Comparison of ENCODE assay signal across 23 cellular contexts in genomic region chr16:10947211-10947787, GRCh38. TPM values are rescaled to one million over a fixed set of nuclear protein-coding genes. Genes with fewer than 3 reads are reported as not detected.
DNase-seq lines count a peak whose midpoint lies in the region; ATAC-seq, FAIRE-seq and TF ChIP-seq lines count a peak whose summit lies in the region.
"Had no signal": no experiment of that assay in that cellular context is flagged by ENCODE, and none has a peak within 500 bp of the region (broad histone marks: within the 10 kb centered on the region; RNA-seq: fewer than 3 reads in every experiment).

No MANE protein-coding gene starts in this region.

- H3K4me1 Mint-ChIP-seq in CD4-positive, alpha-beta T cell (ENCODE audit: low read depth): peaks cover 69% of the 10 kb centered on the region
- peaks cover 57% of the 10 kb centered on the region for H3K4me1 Mint-ChIP-seq in nephron progenitor cell

- no peaks in the 10 kb centered on the region for H3K9me3 ChIP-seq in CD4-positive, alpha-beta T cell (ENCODE audit: control insufficient read depth, low read length)
- no peaks in the 10 kb centered on the region for H3K9me3 ChIP-seq in OCI-LY7 (ENCODE audit: low read length)
- H3K9me3 ChIP-seq in H1 (ENCODE audit: insufficient read depth in 2 of 2, low read depth in 1 of 2, low read length in 1 of 2): no peaks in the 10 kb centered on the region
- H3K9me3 ChIP-seq in neuronal stem cell (replicated peaks in 1 of 2; ENCODE audit: control insufficient read depth in 2 of 2, insufficient read depth in 1 of 2, low read depth in 1 of 2, low read length in 2 of 2): no peaks in the 10 kb centered on the region
- H3K9me3 ChIP-seq: heart left ventricle had no signal

- H3K4me3 ChIP-seq in OCI-LY7 (ENCODE audit: low read depth, low read length, poor library complexity, severe bottlenecking) (no peak overlapping the region), H1 (ENCODE audit: extremely low read depth in 1 of 4, insufficient read depth in 2 of 4, low read depth in 3 of 4, low read length in 4 of 4) (peak overlapping the region in 1 of 4 experiments; percentile 15; a peak in 1 of 8 replicates), neuronal stem cell (ENCODE audit: low read length in 2 of 2) (no peak overlapping the region)
- H3K4me3 ChIP-seq: heart left ventricle had no signal

- H3K79me1 ChIP-seq in H1 (ENCODE audit: low read depth, low read length) (peaks cover 4% of the 10 kb centered on the region; the same call in 1 of the 2 replicates), neuronal stem cell (ENCODE audit: low read depth, low read length) (no peaks in the 10 kb centered on the region)

- DNase-seq in CD4-positive, alpha-beta T cell: no peak
- DNase-seq in OCI-LY7 (ENCODE audit: low spot score): no peak
- no peak for DNase-seq in H1 (ENCODE audit: low read depth in 1 of 2, low spot score in 2 of 2)
- DNase-seq in neuronal stem cell (ENCODE audit: low spot score): no peak
- no peak for DNase-seq in mesenteric fat pad (ENCODE audit: low spot score)
- no peak for DNase-seq in nephron progenitor cell
- no peak for DNase-seq in urothelium cell line (ENCODE audit: low spot score)
- DNase-seq: ACHN; activated CD4-positive, CD25-positive, alpha-beta regulatory T cell treated with anti-CD3 and anti-CD28 coated beads, Interleukin-2, amount 50 U/mL, for 72 hours; activated CD8-positive, alpha-beta T cell treated with anti-CD3 and anti-CD28 coated beads for 36 hours; activated naive CD4-positive, alpha-beta T cell treated with Interleukin-2 at 50 U/mL for 16 hours; caudate nucleus; HCEC 1CT; left ventricle myocardium superior; NCI-H1694; NCI-H69 had no signal

- no peak overlapping the region for H3K27ac ChIP-seq in CD4-positive, alpha-beta T cell (ENCODE audit: low read depth, low read length)
- H3K27ac ChIP-seq in OCI-LY7 (ENCODE audit: low read depth, low read length, poor library complexity, severe bottlenecking) (no peak overlapping the region), H1 (ENCODE audit: low read depth, low read length) (no peak overlapping the region), neuronal stem cell (replicated peaks; ENCODE audit: low read length) (no peak overlapping the region)
- H3K27ac ChIP-seq: C4-2B, heart left ventricle, RWPE1 had no signal

- peak overlapping the region; percentile 88 for H3K4me2 ChIP-seq in OCI-LY7 (ENCODE audit: low read length)
- peak overlapping the region in 1 of 2 experiments; percentile 80; a peak in 2 of 4 replicates for H3K4me2 ChIP-seq in H1 (ENCODE audit: insufficient read depth in 1 of 2, low read depth in 2 of 2, low read length in 2 of 2)
- no peak overlapping the region for H3K4me2 ChIP-seq in neuronal stem cell (ENCODE audit: insufficient read depth, low read length, poor library complexity, severe bottlenecking)

- H3K4me1 ChIP-seq in OCI-LY7 (ENCODE audit: insufficient read depth, low read length, poor library complexity, severe bottlenecking) (peaks cover 72% of the 10 kb centered on the region), H1 (replicated peaks in 1 of 4; ENCODE audit: control insufficient read depth in 3 of 4, insufficient read depth in 4 of 4, low read length in 3 of 4) (peaks cover 20 to 42% (median 31%) of the 10 kb centered on the region in 4 experiments), neuronal stem cell (ENCODE audit: control insufficient read depth in 2 of 2, insufficient read depth in 1 of 2, low read depth in 1 of 2, low read length in 2 of 2) (peaks cover 8 to 22% of the 10 kb centered on the region in 2 donors)

- no peak overlapping the region for H3K56ac ChIP-seq in H1 (replicated peaks; ENCODE audit: insufficient read length, low read depth, low read length)

- peak overlapping the region; percentile 71 for H3K4me3 Mint-ChIP-seq in CD4-positive, alpha-beta T cell
- no peak overlapping the region for H3K4me3 Mint-ChIP-seq in nephron progenitor cell
- H3K4me3 Mint-ChIP-seq: activated CD8-positive, alpha-beta T cell treated with anti-CD3 and anti-CD28 coated beads for 36 hours; T-helper 2 cell treated with Interferon-gamma antibody and Interleukin-4, amounts not matched to agents 5 μg/mL and 100 μg/mL, for 36 hours had no signal

- H4K91ac ChIP-seq in H1 (replicated peaks; ENCODE audit: insufficient read length, low read length) (no peak overlapping the region), neuronal stem cell (ENCODE audit: low read depth, low read length, poor library complexity) (no peak overlapping the region)

- no peak overlapping the region for H3K27ac Mint-ChIP-seq in CD4-positive, alpha-beta T cell
- H3K27ac Mint-ChIP-seq in nephron progenitor cell: no peak overlapping the region
- H3K27ac Mint-ChIP-seq: activated CD8-positive, alpha-beta T cell treated with anti-CD3 and anti-CD28 coated beads for 36 hours; T-helper 2 cell treated with Interferon-gamma antibody and Interleukin-4, amounts not matched to agents 5 μg/mL and 100 μg/mL, for 36 hours had no signal

- no peaks in the 10 kb centered on the region for H3K27me3 ChIP-seq in CD4-positive, alpha-beta T cell (ENCODE audit: control insufficient read depth, insufficient read depth, low read length)
- H3K27me3 ChIP-seq in H1 (replicated peaks in 1 of 4; ENCODE audit: control insufficient read depth in 3 of 4, extremely low read depth in 1 of 4, insufficient read depth in 3 of 4, low read length in 3 of 4) (no peaks in the 10 kb centered on the region; a peak in 1 of 7 replicates), neuronal stem cell (ENCODE audit: control insufficient read depth in 3 of 3, insufficient read depth in 3 of 3, low read depth in 1 of 3, low read length in 3 of 3) (no peaks in the 10 kb centered on the region)
- H3K27me3 ChIP-seq: heart left ventricle had no signal

- no peak overlapping the region for H4K5ac ChIP-seq in H1 (ENCODE audit: insufficient read length, low read depth, low read length)

- H3K4ac ChIP-seq in H1 (replicated peaks; ENCODE audit: insufficient read length, low read depth, low read length) (no peak overlapping the region), neuronal stem cell (ENCODE audit: low read length) (no peak overlapping the region)

- H2BK12ac ChIP-seq in H1 (ENCODE audit: low read depth, low read length): peak overlapping the region; percentile 69; the same call in 1 of the 2 replicates
- H2BK12ac ChIP-seq in neuronal stem cell (ENCODE audit: low read length): no peak overlapping the region

- CTCF ChIA-PET in CD4-positive, alpha-beta T cell (lab: Charles Lee): interaction anchor here (2.3 kb wide), 1 partner anchor 309 kb away, joined by 6 read pairs; the partner anchor contains the start of gene SOCS1
- CTCF ChIA-PET in OCI-LY7 (lab: Charles Lee; ENCODE audit: unreplicated experiment) (no interaction called here), H1 (lab: Charles Lee; ENCODE audit: partially characterized antibody) (interaction anchor here (0.8 to 1.8 kb wide), 3 partner anchors 9 to 25 kb away, joined by 3 to 6 read pairs (median 3); no protein-coding TSS in a partner anchor)

- no TSS peak for BruUV-seq in OCI-LY7 (replicated peaks; lab: Mats Ljungman, UMichigan)

- H3K23ac ChIP-seq in H1 (ENCODE audit: insufficient read length) (no peak overlapping the region), neuronal stem cell (ENCODE audit: low read depth, low read length, poor library complexity) (no peak overlapping the region)

- H3K27me3 Mint-ChIP-seq in CD4-positive, alpha-beta T cell: no peaks in the 10 kb centered on the region
- peaks cover 3% of the 10 kb centered on the region for H3K27me3 Mint-ChIP-seq in nephron progenitor cell (ENCODE audit: low read depth, poor library complexity)
- H3K27me3 Mint-ChIP-seq: activated CD8-positive, alpha-beta T cell treated with anti-CD3 and anti-CD28 coated beads for 36 hours had no signal

- intact Hi-C loops in CD4-positive, alpha-beta T cell (cut with DNase I, micrococcal nuclease): loop anchor here in 1 of 2 experiments (10.0 kb wide), 2 partner anchors 202 to 1138 kb away; partner anchors contain the start of gene NUBP1
- intact Hi-C loops in OCI-LY7 (cut with micrococcal nuclease; ENCODE audit: unreplicated experiment): loop anchor here (10.0 kb wide), 2 partner anchors 562 to 1852 kb away; partner anchors contain the start of genes ATF7IP2 and HAPSTR1

- no peak overlapping the region for H3K14ac ChIP-seq in H1 (ENCODE audit: insufficient read length)
- no peak overlapping the region for H3K14ac ChIP-seq in neuronal stem cell (ENCODE audit: low read length)

- 0 out of 2 replicates have a peak overlapping the region, but pooled peaks have one; percentile 38 for H2BK20ac ChIP-seq in H1 (ENCODE audit: low read length)

- no peak for TF ChIP-seq POLR2A in H1 (IDR thresholded peaks at IDR 0.05; ENCODE audit: control extremely low read depth in 1 of 2, low read depth in 2 of 2, low read length in 2 of 2)

- H4K20me1 ChIP-seq in OCI-LY7 (ENCODE audit: insufficient read depth, low read length): peaks cover 13% of the 10 kb centered on the region; the same call in 1 of the 2 replicates
- H4K20me1 ChIP-seq in H1 (replicated peaks in 1 of 2; ENCODE audit: control insufficient read depth in 1 of 2, insufficient read depth in 2 of 2, low read length in 2 of 2): peaks cover 0 to 10% of the 10 kb centered on the region in 2 experiments

- no peaks in the 10 kb centered on the region for H3K9me2 ChIP-seq in OCI-LY7 (ENCODE audit: insufficient read depth, low read length)

- no peak for TF ChIP-seq EP300 in H1 (IDR thresholded peaks at IDR 0.05; ENCODE audit: borderline replicate concordance in 1 of 2, low read depth in 2 of 2, low read length in 2 of 2)

- H3K9ac ChIP-seq in H1 (replicated peaks in 1 of 4; ENCODE audit: extremely low read depth in 1 of 4, low read depth in 3 of 4, low read length in 3 of 4): no peak overlapping the region
- H3K9ac ChIP-seq in neuronal stem cell (ENCODE audit: low read depth, low read length, poor library complexity): no peak overlapping the region

- peaks cover 6% of the 10 kb centered on the region for H3K36me3 Mint-ChIP-seq in CD4-positive, alpha-beta T cell (ENCODE audit: low read depth)
- no peaks in the 10 kb centered on the region for H3K36me3 Mint-ChIP-seq in nephron progenitor cell (ENCODE audit: low read depth)

- peak overlapping the region; percentile 54; the same call in 1 of the 2 replicates for H2BK5ac ChIP-seq in H1 (ENCODE audit: low read depth, low read length)
- H2BK5ac ChIP-seq in neuronal stem cell (ENCODE audit: low read length): no peak overlapping the region

- peaks cover 10% of the 10 kb centered on the region; the same call in 1 of the 2 replicates for H3K36me3 ChIP-seq in OCI-LY7 (ENCODE audit: insufficient read depth, low read length)
- no peaks in the 10 kb centered on the region for H3K36me3 ChIP-seq in H1 (ENCODE audit: control insufficient read depth in 2 of 4, insufficient read depth in 4 of 4, low read length in 3 of 4)
- H3K36me3 ChIP-seq in neuronal stem cell (replicated peaks in 1 of 2; ENCODE audit: control insufficient read depth in 2 of 2, insufficient read depth in 2 of 2, low read length in 2 of 2): no peaks in the 10 kb centered on the region
- H3K36me3 ChIP-seq: heart left ventricle had no signal

- POLR2A ChIA-PET in CD4-positive, alpha-beta T cell (lab: Charles Lee): interaction anchor here (1.0 to 4.3 kb wide), 2 partner anchors 309 to 409 kb away, joined by 4 to 19 read pairs; partner anchors contain the start of gene SOCS1
- POLR2A ChIA-PET in OCI-LY7 (lab: Charles Lee): no interaction called here
- POLR2A ChIA-PET in H1 (lab: Charles Lee; ENCODE audit: partially characterized antibody): no interaction called here

- H2AK5ac ChIP-seq in H1 (ENCODE audit: low read depth, low read length): no peak overlapping the region
- no peak overlapping the region for H2AK5ac ChIP-seq in neuronal stem cell (ENCODE audit: low read depth, low read length)

- H2AFZ ChIP-seq in OCI-LY7 (ENCODE audit: low read length) (no peak overlapping the region), H1 (ENCODE audit: low read length) (no peak overlapping the region), neuronal stem cell (ENCODE audit: low read length) (no peak overlapping the region)

- no peak for TF ChIP-seq RAD21 in H1 (IDR thresholded peaks at IDR 0.05 in 1 of 2, conservative IDR thresholded peaks at IDR 0.05 in 1 of 2; ENCODE audit: low read depth in 2 of 2, low read length in 2 of 2)

- peaks cover 67% of the 10 kb centered on the region for H3K79me2 ChIP-seq in OCI-LY7 (ENCODE audit: insufficient read depth, low read depth, low read length)
- H3K79me2 ChIP-seq in H1 (ENCODE audit: control insufficient read depth in 1 of 2, insufficient read depth in 2 of 2, low read length in 2 of 2): peaks cover 0 to 45% of the 10 kb centered on the region in 2 experiments; a peak in 2 of 4 replicates

- 0 out of 2 replicates have a peak overlapping the region, but pooled peaks have one; percentile 53 for H2BK15ac ChIP-seq in H1 (ENCODE audit: low read length)
- H2BK15ac ChIP-seq in neuronal stem cell (ENCODE audit: low read length): no peak overlapping the region

- no peak overlapping the region for H4K8ac ChIP-seq in H1 (ENCODE audit: extremely low read depth, insufficient read depth, low read length)
- H4K8ac ChIP-seq in neuronal stem cell (ENCODE audit: low read depth, low read length): no peak overlapping the region

- TF ChIP-seq CTCF in CD4-positive, alpha-beta T cell (IDR thresholded peaks at IDR 0.05): no peak
- 0 out of 2 replicates have a peak, but pooled peaks have one; percentile 29 for TF ChIP-seq CTCF in OCI-LY7 (conservative IDR thresholded peaks at IDR 0.05; ENCODE audit: low read length)
- no peak for TF ChIP-seq CTCF in H1 (IDR thresholded peaks at IDR 0.05; ENCODE audit: control extremely low read depth in 1 of 3, insufficient read depth in 1 of 3, low read depth in 1 of 3, low read length in 3 of 3)
- no peak for TF ChIP-seq CTCF in nephron progenitor cell (IDR thresholded peaks at IDR 0.05)

- H3K18ac ChIP-seq in H1 (ENCODE audit: extremely low read depth, low read length): no peak overlapping the region; the same call in 1 of the 2 replicates
- peak overlapping the region; percentile 16 for H3K18ac ChIP-seq in neuronal stem cell (ENCODE audit: low read length)

- no peaks in the 10 kb centered on the region; the same call in 1 of the 2 replicates for H3K23me2 ChIP-seq in H1 (ENCODE audit: low read depth, low read length)

- H2BK120ac ChIP-seq in H1 (replicated peaks; ENCODE audit: low read depth, low read length) (no peak overlapping the region), neuronal stem cell (ENCODE audit: low read depth, low read length) (no peak overlapping the region)

- FAIRE-seq in H1 (lab: Jason Lieb, UNC) (no peak), urothelium cell line (lab: Jason Lieb, UNC) (no peak)
- FAIRE-seq: GM18507 had no signal

- WGBS in H1 (ENCODE audit: extremely low coverage in 1 of 2, insufficient coverage in 1 of 2, insufficient read length in 1 of 2, insufficient replicate concordance in 2 of 2, low coverage in 1 of 2, low lambda C conversion rate in 2 of 2, missing lambda C conversion rate in 1 of 2), 2 experiments: 68% methylated on average over 10 of the region's 10 CpGs; no CpG with 5 or more reads in 1 of the 2 experiments
- no CpG with 5 or more reads among the region's 10 CpGs for WGBS in neuronal stem cell (ENCODE audit: extremely low coverage in 2 of 2, insufficient read length in 2 of 2, insufficient replicate concordance in 1 of 2), 2 donors

- no peaks in the 10 kb centered on the region for H3K9me3 Mint-ChIP-seq in CD4-positive, alpha-beta T cell
- H3K9me3 Mint-ChIP-seq in nephron progenitor cell: no peaks in the 10 kb centered on the region
- H3K9me3 Mint-ChIP-seq: activated CD8-positive, alpha-beta T cell treated with anti-CD3 and anti-CD28 coated beads for 36 hours; T-helper 2 cell treated with Interferon-gamma antibody and Interleukin-4, amounts not matched to agents 5 μg/mL and 100 μg/mL, for 36 hours had no signal

- no peak for ATAC-seq in CD4-positive, alpha-beta T cell (ENCODE audit: poor library complexity)
- ATAC-seq in GM18861 (IDR thresholded peaks at IDR 0.05; ENCODE audit: unreplicated experiment): no peak
- ATAC-seq: activated CD8-positive, alpha-beta T cell treated with anti-CD3 and anti-CD28 coated beads for 36 hours; heart left ventricle; left ventricle myocardium superior; SK-N-SH treated with all-trans-retinoic acid at 6 μM for 48 hours had no signal

RNA-seq across cellular contexts. Expression of gene CLEC16A, which starts 2.9 kb away (rescaled TPM):
- total RNA-seq in CD4-positive, alpha-beta T cell: 10 to 100 TPM; 21.7 to 22.7 TPM
- total RNA-seq in OCI-LY7 (2014; rRNA removed; shearing (Covaris generic)): 26.2 and 31.1 TPM in 2 replicates
- total RNA-seq in OCI-LY7 (2022) (50.9 and 52.0 TPM in 2 replicates), mesenteric fat pad (27.5 TPM)
- total RNA-seq in H1 (2021; fragmentation: NEBNext Ultra II Directional; extraction: Animal tissue kit (Norgen Biotek cat#: 25700)): 18.5 and 19.3 TPM in 2 replicates
- polyA plus RNA-seq in H1 (2011; rRNA removed): 7.6 and 10.4 TPM in 2 replicates
- polyA plus RNA-seq in H1 (2011; cell fraction: cytosol; rRNA removed): 8.3 TPM
- 15.4 TPM for polyA plus RNA-seq in H1 (2011; cell fraction: nucleus; rRNA removed)
- 11.0 to 13.8 TPM (median 12.7 TPM) in 4 replicates for polyA plus RNA-seq in H1 (2012, experiment 1 of 2)
- 5.8 TPM for polyA plus RNA-seq in H1 (2012, experiment 2 of 2)
- polyA plus RNA-seq in H1 (2013, experiment 1 of 2): 6.8 TPM
- 7.1 TPM for polyA plus RNA-seq in H1 (2013, experiment 2 of 2)
- 31.9 and 32.4 TPM in 2 replicates for polyA minus RNA-seq in H1 (2011; rRNA and poly(A)+ RNA removed)
- 16.2 TPM for polyA minus RNA-seq in H1 (2011; cell fraction: cytosol; rRNA and poly(A)+ RNA removed)
- polyA minus RNA-seq in H1 (2011; cell fraction: nucleus; rRNA and poly(A)+ RNA removed): 20.1 TPM
- polyA plus RNA-seq in neuronal stem cell (2013, experiment 1 of 2): 7.1 TPM
- 6.7 TPM for polyA plus RNA-seq in neuronal stem cell (2013, experiment 2 of 2)

RNA-seq across cellular contexts. Expression of gene DEXI, which starts 5.0 kb away (rescaled TPM):
- total RNA-seq in CD4-positive, alpha-beta T cell: 1 to 10 TPM; 5.8 to 7.2 TPM
- 12.7 and 17.6 TPM in 2 replicates for total RNA-seq in OCI-LY7 (2014; rRNA removed; shearing (Covaris generic))
- total RNA-seq in OCI-LY7 (2022): 13.5 and 15.1 TPM in 2 replicates
- total RNA-seq in H1 (2021; fragmentation: NEBNext Ultra II Directional; extraction: Animal tissue kit (Norgen Biotek cat#: 25700)): 33.3 and 39.5 TPM in 2 replicates
- 47.3 and 84.0 TPM in 2 replicates for polyA plus RNA-seq in H1 (2011; rRNA removed)
- polyA plus RNA-seq in H1 (2011; cell fraction: cytosol; rRNA removed): 53.5 TPM
- 53.7 TPM for polyA plus RNA-seq in H1 (2011; cell fraction: nucleus; rRNA removed)
- polyA plus RNA-seq in H1 (2012, experiment 1 of 2): 36.9 to 41.1 TPM (median 38.1 TPM) in 4 replicates
- 46.0 TPM for polyA plus RNA-seq in H1 (2012, experiment 2 of 2)
- 23.3 TPM for polyA plus RNA-seq in H1 (2013, experiment 1 of 2)
- polyA plus RNA-seq in H1 (2013, experiment 2 of 2): 22.4 TPM
- polyA minus RNA-seq in H1 (2011; rRNA and poly(A)+ RNA removed): 28.3 and 41.4 TPM in 2 replicates
- 28.3 TPM for polyA minus RNA-seq in H1 (2011; cell fraction: cytosol; rRNA and poly(A)+ RNA removed)
- polyA minus RNA-seq in H1 (2011; cell fraction: nucleus; rRNA and poly(A)+ RNA removed): 18.6 TPM
- 25.2 TPM for polyA plus RNA-seq in neuronal stem cell (2013, experiment 1 of 2)
- 25.3 TPM for polyA plus RNA-seq in neuronal stem cell (2013, experiment 2 of 2)
- total RNA-seq in mesenteric fat pad: 41.6 TPM
